ENCODE assay signal across 15 cellular contexts in genomic region chr4:89563431-89563830, GRCh38.
A peak's percentile ranks its signal among the peaks of the same experiment; 100 is the strongest.
DNase-seq lines count a peak whose midpoint lies in the region; ATAC-seq and TF ChIP-seq lines count a peak whose summit lies in the region.
"Had no signal": no experiment of that assay in that cellular context is flagged by ENCODE, and none has a peak within 500 bp of the region (broad histone marks: within the 10 kb centered on the region; RNA-seq: fewer than 3 reads in every experiment).

No MANE protein-coding gene starts in this region.

- no peaks in the 10 kb centered on the region for H3K4me1 Mint-ChIP-seq in effector memory CD8-positive, alpha-beta T cell (ENCODE audit: low read depth in 2 of 2)
- H3K4me1 Mint-ChIP-seq in Calu3 (ENCODE audit: low read depth, unreplicated experiment) = peaks cover 6% of the 10 kb centered on the region

- no peaks in the 10 kb centered on the region for H3K36me3 Mint-ChIP-seq in effector memory CD8-positive, alpha-beta T cell (ENCODE audit: insufficient read depth)
- no peaks in the 10 kb centered on the region for H3K36me3 Mint-ChIP-seq in Calu3 (ENCODE audit: insufficient read depth, unreplicated experiment)
- H3K36me3 Mint-ChIP-seq: brain had no signal

- no peak overlapping the region for H3K4me3 Mint-ChIP-seq in effector memory CD8-positive, alpha-beta T cell
- H3K4me3 Mint-ChIP-seq in Calu3 (ENCODE audit: low read depth, unreplicated experiment) = no peak overlapping the region
- H3K4me3 Mint-ChIP-seq: brain had no signal

- CTCF ChIA-PET in Calu3 (lab: Charles Lee) = interaction anchor here (0.6 kb wide), 1 partner anchor 16 kb away, joined by 3 read pairs; no protein-coding TSS in a partner anchor

- H3K9me3 Mint-ChIP-seq in effector memory CD8-positive, alpha-beta T cell = no peaks in the 10 kb centered on the region
- no peaks in the 10 kb centered on the region for H3K9me3 Mint-ChIP-seq in Calu3 (ENCODE audit: low read depth, unreplicated experiment)

- ATAC-seq in GM18511 (IDR thresholded peaks at IDR 0.05; ENCODE audit: unreplicated experiment) (peak; percentile 78), GM21447 (IDR thresholded peaks at IDR 0.05; ENCODE audit: unreplicated experiment) (peak; percentile 70), HG03196 (IDR thresholded peaks at IDR 0.05; ENCODE audit: unreplicated experiment) (peak; percentile 81)
- ATAC-seq in effector memory CD8-positive, alpha-beta T cell (replicated peaks) = peak; percentile 21
- ATAC-seq: psoas muscle had no signal

- BruUV-seq in Calu3 (replicated peaks; lab: Mats Ljungman, UMichigan) = no TSS peak

- H3K27me3 Mint-ChIP-seq in effector memory CD8-positive, alpha-beta T cell = peaks cover 28 to 32% of the 10 kb centered on the region in 2 donors
- no peaks in the 10 kb centered on the region for H3K27me3 Mint-ChIP-seq in Calu3 (ENCODE audit: unreplicated experiment)
- H3K27me3 Mint-ChIP-seq: brain had no signal

- no peak for DNase-seq in effector memory CD8-positive, alpha-beta T cell
- DNase-seq in Calu3 = no peak
- DNase-seq in NCI-H187 treated with DMSO at 0.1 percent for 48 hours (lab: John Stamatoyannopoulos, UW) = no peak
- DNase-seq in stimulated activated CD8-positive, alpha-beta memory T cell treated with anti-CD3 and anti-CD28 coated beads, Interleukin-4, amount 100 ng/mL, for 48 hours = no peak
- no peak for DNase-seq in NCI-H510A (lab: John Stamatoyannopoulos, UW)
- DNase-seq: activated T-cell treated with anti-CD3 and anti-CD28 coated beads for 4 hours; midbrain; NCI-H748 treated with DMSO at 0.1 percent for 48 hours; psoas muscle; stimulated activated CD4-positive, alpha-beta T cell treated with anti-CD3 and anti-CD28 coated beads, Interleukin-2, amount 100 ng/mL, for 48 hours; stomach had no signal

- no peak overlapping the region for H3K27ac Mint-ChIP-seq in effector memory CD8-positive, alpha-beta T cell
- no peak overlapping the region for H3K27ac Mint-ChIP-seq in Calu3 (ENCODE audit: unreplicated experiment)
- H3K27ac Mint-ChIP-seq: brain had no signal

- TF ChIP-seq CTCF in Calu3 (IDR thresholded peaks at IDR 0.05; ENCODE audit: unreplicated experiment) = no peak

- intact Hi-C loops in Calu3 (cut with micrococcal nuclease; ENCODE audit: unreplicated experiment) = no loop called here

Comparison
In these comparisons a context has a peak if more than half of its experiments do, and no peak if none do; other contexts are left out.
1. ATAC-seq: peak in every context shown above with its lines; median percentile 81 in HG03196; 78 in GM18511; 70 in GM21447; 21 in effector memory CD8-positive, alpha-beta T cell.